In genomic region chr13:72561791-72562190, GRCh38 we compare ENCODE assay signal across 15 cellular contexts.
DNase-seq lines count a peak whose midpoint lies in the region; TF ChIP-seq lines count a peak whose summit lies in the region.
"Had no signal": no experiment of that assay in that cellular context is flagged by ENCODE, and none has a peak within 500 bp of the region (broad histone marks: within the 10 kb centered on the region; RNA-seq: fewer than 3 reads in every experiment).

No MANE protein-coding gene starts in this region.

- intact Hi-C loops in A673 (cut with micrococcal nuclease; ENCODE audit: unreplicated experiment), result loop anchor here (10.0 kb wide), 1 partner anchor 1237 kb away; no protein-coding TSS in a partner anchor

- no peaks in the 10 kb centered on the region for H3K4me1 ChIP-seq in A673 (ENCODE audit: insufficient read depth, low read length, poor library complexity, severe bottlenecking)
- H3K4me1 ChIP-seq: HAP-1 had no signal

- DNase-seq in NCI-H748 (lab: John Stamatoyannopoulos, UW; ENCODE audit: unreplicated experiment), result peak; percentile 17
- no peak for DNase-seq in NCI-H748 treated with DMSO at 0.1 percent for 48 hours (lab: John Stamatoyannopoulos, UW)
- peak; percentile 81 for DNase-seq in COR-L47 (lab: John Stamatoyannopoulos, UW)
- peak; percentile 96 for DNase-seq in SK-N-DZ (ENCODE audit: low spot score)
- DNase-seq in cerebellum (ENCODE audit: low spot score), result peak; percentile 19
- DNase-seq in NCI-H2107 (lab: John Stamatoyannopoulos, UW), result no peak
- no peak for DNase-seq in A673 (ENCODE audit: low spot score)
- no peak for DNase-seq in GM19240 (ENCODE audit: insufficient read length, low spot score)
- DNase-seq: 8988T; CD4-positive, CD25-positive, alpha-beta regulatory T cell; CD8-positive, alpha-beta memory T cell; DMS153; DMS79; GF-D8 had no signal

- H3K4me3 ChIP-seq in A673 (ENCODE audit: low read depth, low read length, poor library complexity, severe bottlenecking), result no peak overlapping the region
- H3K4me3 ChIP-seq: HAP-1 had no signal

- no TSS peak for BruUV-seq in A673 (replicated peaks; lab: Mats Ljungman, UMichigan)

- H3K27me3 ChIP-seq in A673 (replicated peaks; ENCODE audit: insufficient read depth, low read depth, low read length, poor library complexity), result peaks cover 6% of the 10 kb centered on the region

- no peaks in the 10 kb centered on the region for H3K36me3 ChIP-seq in A673 (ENCODE audit: insufficient read depth, low read length, poor library complexity, severe bottlenecking)
- H3K36me3 ChIP-seq: HAP-1 had no signal

- CTCF ChIA-PET in A673 (lab: Charles Lee), result no interaction called here

- no peak for TF ChIP-seq CTCF in A673 (conservative IDR thresholded peaks at IDR 0.05; ENCODE audit: low read depth, low read length)

- no peaks in the 10 kb centered on the region for H3K9me3 ChIP-seq in A673 (ENCODE audit: low read depth, low read length, poor library complexity, severe bottlenecking)
- H3K9me3 ChIP-seq: HAP-1 had no signal

- POLR2A ChIA-PET in A673 (lab: Charles Lee; ENCODE audit: low non-redundant PET), result no interaction called here

- H3K27ac ChIP-seq in A673 (ENCODE audit: low read depth, low read length, poor library complexity, severe bottlenecking), result no peak overlapping the region

Comparison
In these comparisons a context has a peak if more than half of its experiments do, and no peak if none do; other contexts are left out.
1. DNase-seq: peak in NCI-H748 (single experiment), COR-L47 (single experiment), SK-N-DZ (single experiment) and cerebellum (single experiment); none in NCI-H748 treated with DMSO at 0.1 percent for 48 hours (single experiment), NCI-H2107 (single experiment), A673 (single experiment) and GM19240 (single experiment).